ENCODE assay signal across 25 cellular contexts in the genomic region with DNA sequence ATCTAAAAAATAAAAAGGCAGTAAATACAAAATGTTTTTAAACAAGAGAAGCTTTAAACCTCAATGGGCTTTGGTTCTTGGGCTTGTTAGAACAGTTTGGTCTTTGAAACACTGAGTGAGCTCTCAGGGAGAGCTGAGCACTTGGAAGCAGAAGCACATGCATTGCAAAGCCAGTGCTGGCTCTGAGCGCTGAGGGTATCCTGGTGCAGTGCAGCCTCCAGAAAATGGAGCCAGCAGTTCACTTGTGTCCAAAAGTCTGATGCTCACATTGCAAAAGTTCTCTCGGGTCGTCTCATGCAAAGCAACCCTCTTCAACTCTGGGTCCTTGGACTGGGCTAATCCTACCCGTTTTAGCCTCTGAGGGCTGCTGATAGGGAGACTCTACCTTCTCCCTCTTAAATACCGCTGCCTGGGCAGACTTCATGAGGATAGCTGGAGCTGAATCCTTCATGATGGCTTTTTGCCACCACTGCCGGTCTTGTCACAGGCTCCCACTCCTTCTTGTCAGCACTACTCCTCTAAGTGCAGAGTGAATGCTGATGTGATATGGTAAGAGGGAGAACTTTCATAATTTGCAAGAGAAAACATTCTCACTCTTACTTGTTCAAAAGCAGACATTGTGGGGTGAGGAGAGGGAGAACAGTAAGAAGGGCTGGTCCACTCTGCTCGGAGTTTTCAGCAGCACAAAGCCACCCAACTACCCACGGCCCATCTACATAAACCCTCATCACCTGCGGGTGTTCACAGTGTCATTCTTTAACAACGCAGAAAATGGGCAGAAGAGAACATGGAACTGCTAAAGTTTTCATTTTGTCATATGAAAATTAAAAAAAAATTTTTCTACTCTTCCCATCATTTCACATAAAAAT. TPM values are rescaled to one million over a fixed set of nuclear protein-coding genes. Genes with fewer than 3 reads are reported as not detected.
A peak's percentile ranks its signal among the peaks of the same experiment; 100 is the strongest.
DNase-seq lines count a peak whose midpoint lies in the region; ATAC-seq and TF ChIP-seq lines count a peak whose summit lies in the region.
"Had no signal": no experiment of that assay in that cellular context is flagged by ENCODE, and none has a peak within 500 bp of the region (broad histone marks: within the 10 kb centered on the region; RNA-seq: fewer than 3 reads in every experiment).

No MANE protein-coding gene starts in this region.

- H3K36me3 Mint-ChIP-seq in MCF 10A (ENCODE audit: insufficient read depth, unreplicated experiment), result no peaks in the 10 kb centered on the region
- H3K36me3 Mint-ChIP-seq: activated naive CD4-positive, alpha-beta T cell treated with anti-CD3 and anti-CD28 coated beads, Interleukin-2, amount 50 U/mL, for 72 hours; brain; naive B cell had no signal

- H3K27ac ChIP-seq in mammary epithelial cell (ENCODE audit: insufficient read depth, low read depth, low read length), result no peak overlapping the region
- H3K27ac ChIP-seq in left ventricle myocardium inferior (replicated peaks), result peak overlapping the region; percentile 56
- H3K27ac ChIP-seq: 22Rv1, parathyroid adenoma, SJCRH30, skin epidermis, transverse colon had no signal

- H3K27me3 Mint-ChIP-seq in MCF 10A (ENCODE audit: insufficient read depth, unreplicated experiment), result no peaks in the 10 kb centered on the region

- no peaks in the 10 kb centered on the region for H3K79me2 ChIP-seq in mammary epithelial cell (ENCODE audit: insufficient read depth, low read length)
- H3K79me2 ChIP-seq: parathyroid adenoma had no signal

- no peaks in the 10 kb centered on the region for H3K4me1 ChIP-seq in mammary epithelial cell (ENCODE audit: insufficient read depth, low read length)
- H3K4me1 ChIP-seq in left ventricle myocardium inferior, result peaks cover 25% of the 10 kb centered on the region
- H3K4me1 ChIP-seq: Caco-2, parathyroid adenoma, SJCRH30, transverse colon had no signal

- H3K9me3 ChIP-seq in mammary epithelial cell (replicated peaks; ENCODE audit: insufficient read depth, low read length) (no peaks in the 10 kb centered on the region), left ventricle myocardium inferior (replicated peaks) (no peaks in the 10 kb centered on the region)
- H3K9me3 ChIP-seq: transverse colon had no signal

- intact Hi-C loops in MCF 10A (cut with micrococcal nuclease), result no loop called here
- intact Hi-C loops in mammary epithelial cell (cut with micrococcal nuclease), result no loop called here
- intact Hi-C loops in left ventricle myocardium inferior (cut with micrococcal nuclease), result no loop called here

- no peaks in the 10 kb centered on the region for H3K9me3 Mint-ChIP-seq in MCF 10A (ENCODE audit: unreplicated experiment)
- H3K9me3 Mint-ChIP-seq: activated naive CD4-positive, alpha-beta T cell treated with anti-CD3 and anti-CD28 coated beads, Interleukin-2, amount 50 U/mL, for 72 hours had no signal

- H3K9ac ChIP-seq in mammary epithelial cell (ENCODE audit: insufficient read depth, low read length), result no peak overlapping the region
- H3K9ac ChIP-seq: parathyroid adenoma had no signal

- H3K4me1 Mint-ChIP-seq in MCF 10A (ENCODE audit: insufficient read depth, unreplicated experiment), result no peaks in the 10 kb centered on the region
- H3K4me1 Mint-ChIP-seq: activated CD4-positive, alpha-beta T cell treated with anti-CD3 and anti-CD28 coated beads for 36 hours; brain; naive B cell had no signal

- H3K4me3 ChIP-seq in mammary epithelial cell (replicated peaks in 1 of 3; ENCODE audit: insufficient read depth in 1 of 3, low read depth in 2 of 3, low read length in 3 of 3), result no peak overlapping the region
- no peak overlapping the region for H3K4me3 ChIP-seq in left ventricle myocardium inferior
- H3K4me3 ChIP-seq: SJCRH30, skin epidermis, transverse colon had no signal

- DNase-seq in MCF 10A (ENCODE audit: unreplicated experiment) (no peak), mammary epithelial cell (no peak), left ventricle myocardium inferior (peak; percentile 57), pons (ENCODE audit: low spot score) (peak; percentile 29), DMS53 treated with DMSO at 0.1 percent for 48 hours (lab: John Stamatoyannopoulos, UW; ENCODE audit: unreplicated experiment) (no peak), NCI-H2107 (lab: John Stamatoyannopoulos, UW) (no peak), HPDE6-E6E7 (ENCODE audit: extremely low spot score) (no peak)
- DNase-seq: activated CD4-positive, alpha-beta T cell treated with anti-CD3 and anti-CD28 coated beads for 36 hours; Caco-2; cortex of kidney; naive B cell; NCI-H1694; NCI-H226; OCI-M1; SJCRH30; stimulated activated CD4-positive, alpha-beta T cell treated with anti-CD3 and anti-CD28 coated beads, Interleukin-2, amount 100 ng/mL, for 24 hours; stimulated activated naive CD4-positive, alpha-beta T cell treated with Interleukin-2 at 50 U/mL for 16 hours; T-helper 1 cell; transverse colon had no signal

- ATAC-seq in HG02884 (IDR thresholded peaks at IDR 0.05; ENCODE audit: unreplicated experiment), result no peak
- ATAC-seq: activated CD4-positive, alpha-beta T cell treated with anti-CD3 and anti-CD28 coated beads for 36 hours; activated naive CD4-positive, alpha-beta T cell treated with anti-CD3 and anti-CD28 coated beads, Interleukin-2, amount 50 U/mL, for 72 hours had no signal

- no peaks in the 10 kb centered on the region for H3K27me3 ChIP-seq in mammary epithelial cell (ENCODE audit: insufficient read depth, low read length)
- H3K27me3 ChIP-seq in left ventricle myocardium inferior (ENCODE audit: low read depth), result peaks cover 21% of the 10 kb centered on the region
- H3K27me3 ChIP-seq: transverse colon had no signal

- H4K20me1 ChIP-seq in mammary epithelial cell (ENCODE audit: insufficient read depth, low read length), result no peaks in the 10 kb centered on the region

- POLR2A ChIA-PET in MCF 10A (lab: Yijun Ruan, JAX), result interaction anchor here (0.6 to 0.9 kb wide), 2 partner anchors 13 to 358 kb away, joined by 3 to 4 read pairs; no protein-coding TSS in a partner anchor

- H3K36me3 ChIP-seq in mammary epithelial cell (ENCODE audit: insufficient read depth, low read length) (no peaks in the 10 kb centered on the region), left ventricle myocardium inferior (no peaks in the 10 kb centered on the region)
- H3K36me3 ChIP-seq: SJCRH30, transverse colon had no signal

- CTCF ChIA-PET in MCF 10A (lab: Yijun Ruan, JAX), result interaction anchor here (0.7 to 0.9 kb wide), 2 partner anchors 55 to 69 kb away, joined by 3 to 5 read pairs; no protein-coding TSS in a partner anchor
- CTCF ChIA-PET in mammary epithelial cell (lab: Charles Lee; ENCODE audit: low non-redundant PET), result no interaction called here

- dilution Hi-C loops in mammary epithelial cell (cut with HindIII; ENCODE audit: low sequenced_read_pairs), result no loop called here

- no peak overlapping the region for H2AFZ ChIP-seq in mammary epithelial cell (ENCODE audit: low read depth, low read length)
- H2AFZ ChIP-seq: parathyroid adenoma had no signal

- no peak for TF ChIP-seq CTCF in MCF 10A (IDR thresholded peaks at IDR 0.05; ENCODE audit: unreplicated experiment)
- TF ChIP-seq CTCF in mammary epithelial cell (conservative IDR thresholded peaks at IDR 0.05 in 1 of 2, IDR thresholded peaks at IDR 0.05 in 1 of 2; ENCODE audit: extremely low read depth in 1 of 2, insufficient read depth in 1 of 2, low read depth in 1 of 2, low read length in 2 of 2), result no peak
- no peak for TF ChIP-seq CTCF in left ventricle myocardium inferior (IDR thresholded peaks at IDR 0.05; ENCODE audit: borderline replicate concordance)

- 70% methylated on average over 9 of the region's 10 CpGs for WGBS in mammary epithelial cell (ENCODE audit: low coverage, missing lambda C conversion rate)

- H3K4me3 Mint-ChIP-seq in MCF 10A (ENCODE audit: unreplicated experiment), result no peak overlapping the region
- H3K4me3 Mint-ChIP-seq: activated CD4-positive, alpha-beta T cell treated with anti-CD3 and anti-CD28 coated beads for 36 hours; naive B cell had no signal

- H3K4me2 ChIP-seq in mammary epithelial cell (ENCODE audit: insufficient read depth, low read depth, low read length), result no peak overlapping the region

- BruUV-seq in MCF 10A (replicated peaks; lab: Mats Ljungman, UMichigan) (no TSS peak), mammary epithelial cell (replicated peaks; lab: Mats Ljungman, UMichigan) (no TSS peak)

- in situ Hi-C loops in mammary epithelial cell (cut with MboI; ENCODE audit: low sequenced_read_pairs in 2 of 2), result no loop called here

- H3K27ac Mint-ChIP-seq in MCF 10A (ENCODE audit: low read depth, unreplicated experiment), result peak overlapping the region; percentile 44
- H3K27ac Mint-ChIP-seq: activated CD4-positive, alpha-beta T cell treated with anti-CD3 and anti-CD28 coated beads for 36 hours; activated naive CD4-positive, alpha-beta T cell treated with anti-CD3 and anti-CD28 coated beads, Interleukin-2, amount 50 U/mL, for 72 hours; naive B cell had no signal

RNA-seq across cellular contexts. Expression of a gene that starts 42.2 kb away (rescaled TPM):
- total RNA-seq in MCF 10A (2022) (0.40 TPM in 1 of 2 replicates, not detected in the other), mammary epithelial cell (under 1 TPM in 1 of 2 donors, not detected in 1; 0.17 TPM), left ventricle myocardium inferior (2.9 TPM)
- 0.05 TPM for polyA plus RNA-seq in mammary epithelial cell
- not detected for polyA minus RNA-seq in mammary epithelial cell
- total RNA-seq: activated CD4-positive, alpha-beta T cell treated with anti-CD3 and anti-CD28 coated beads for 36 hours; activated naive CD4-positive, alpha-beta T cell treated with anti-CD3 and anti-CD28 coated beads, Interleukin-2, amount 50 U/mL, for 72 hours; Caco-2 had no signal

Comparison
In these comparisons a context has a peak if more than half of its experiments do, and no peak if none do; other contexts are left out.
1. DNase-seq: peak in left ventricle myocardium inferior (single experiment) and pons (single experiment); none in MCF 10A (single experiment), mammary epithelial cell (single experiment), DMS53 treated with DMSO at 0.1 percent for 48 hours (single experiment), NCI-H2107 (single experiment) and HPDE6-E6E7 (single experiment).